Comparison of ENCODE assay signal across 12 cellular contexts in the genomic region with DNA sequence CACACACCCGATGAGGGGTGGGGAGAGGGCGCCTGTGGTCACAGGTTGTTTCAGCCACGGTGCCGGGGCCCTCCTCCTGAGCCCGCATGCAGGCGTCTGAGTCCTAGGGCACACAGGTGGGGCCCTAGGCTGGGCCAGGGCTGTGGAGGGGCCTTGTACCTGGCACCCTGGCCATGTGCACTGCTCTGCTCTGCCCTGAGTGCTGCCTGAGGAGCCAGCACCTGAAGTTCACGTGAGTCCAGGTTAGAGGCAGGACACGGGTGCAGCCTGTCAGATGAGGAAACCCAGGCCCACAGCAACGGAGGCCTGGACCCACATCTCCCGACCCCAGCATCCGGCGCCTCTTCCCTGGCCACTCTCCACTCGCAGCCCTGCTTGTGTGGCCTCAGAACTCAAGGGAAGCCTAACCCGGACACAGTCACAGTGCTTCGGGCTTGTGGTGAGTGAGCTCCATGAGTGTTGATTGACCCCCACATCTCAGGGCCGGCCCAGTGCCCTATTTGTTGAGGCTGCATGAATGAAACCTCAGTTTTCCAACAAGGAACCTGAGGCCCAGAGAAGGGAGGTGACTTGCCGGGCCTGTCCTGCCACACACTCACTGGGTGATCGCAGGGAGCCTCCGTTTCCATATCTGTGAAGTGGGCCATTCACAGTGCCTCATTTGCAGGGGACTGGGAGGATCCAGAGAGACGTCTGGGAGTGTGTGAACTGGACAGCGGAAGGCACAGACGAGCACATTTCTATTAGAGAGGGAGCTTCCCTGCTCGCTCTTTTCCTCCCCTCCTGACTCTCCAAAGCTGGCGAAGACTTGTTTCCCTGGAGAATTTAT. TPM values are rescaled to one million over a fixed set of nuclear protein-coding genes. Genes with fewer than 3 reads are reported as not detected.
DNase-seq lines count a peak whose midpoint lies in the region; ATAC-seq and TF ChIP-seq lines count a peak whose summit lies in the region.
"Had no signal": no experiment of that assay in that cellular context is flagged by ENCODE, and none has a peak within 500 bp of the region (broad histone marks: within the 10 kb centered on the region; RNA-seq: fewer than 3 reads in every experiment).

No MANE protein-coding gene starts in this region.

- no peaks in the 10 kb centered on the region for H3K9me2 ChIP-seq in PC-3 (replicated peaks; ENCODE audit: low read length)

- no peaks in the 10 kb centered on the region for H3K9me3 Mint-ChIP-seq in CD14-positive monocyte

- POLR2A ChIA-PET in PC-3 (lab: Charles Lee; ENCODE audit: unreplicated experiment) = interaction anchor here (0.7 kb wide), 1 partner anchor 19 kb away, joined by 3 read pairs; no protein-coding TSS in a partner anchor

- H3K9me3 ChIP-seq in PC-3 (ENCODE audit: low read length) (no peaks in the 10 kb centered on the region), heart left ventricle (no peaks in the 10 kb centered on the region)
- H3K9me3 ChIP-seq: BLaER1, pancreas had no signal

- H3K36me3 Mint-ChIP-seq in CD14-positive monocyte = peaks cover 58 to 63% of the 10 kb centered on the region in 2 donors

- no peak overlapping the region for H3K4me3 ChIP-seq in PC-3 (ENCODE audit: low read length)
- H3K4me3 ChIP-seq in heart left ventricle = no peak overlapping the region
- H3K4me3 ChIP-seq: BLaER1, pancreas had no signal

- H3K27ac ChIP-seq in PC-3 (ENCODE audit: low read length) (no peak overlapping the region), heart left ventricle (peak overlapping the region in 2 of 12 donors; percentile 33 to 83)
- H3K27ac ChIP-seq: BLaER1, pancreas had no signal

- no peaks in the 10 kb centered on the region for H3K4me1 ChIP-seq in PC-3 (ENCODE audit: insufficient read depth, low read length)
- H3K4me1 ChIP-seq in heart left ventricle = peaks cover 8 to 52% (median 30%) of the 10 kb centered on the region in 12 donors
- H3K4me1 ChIP-seq: pancreas had no signal

- no peak overlapping the region for H3K4me3 Mint-ChIP-seq in CD14-positive monocyte

- H3K27me3 Mint-ChIP-seq in CD14-positive monocyte (ENCODE audit: low read depth in 3 of 3) = peaks cover 1 to 8% (median 2%) of the 10 kb centered on the region in 3 donors

- H3K9ac ChIP-seq in PC-3 (ENCODE audit: low read length) = no peak overlapping the region
- H3K9ac ChIP-seq: BLaER1 had no signal

- no peak overlapping the region for H3K4me2 ChIP-seq in PC-3 (ENCODE audit: low read length)

- no peak overlapping the region for H2AFZ ChIP-seq in PC-3 (ENCODE audit: low read length)

- no peaks in the 10 kb centered on the region for H3K79me2 ChIP-seq in PC-3 (ENCODE audit: low read length)

- H3K27me3 ChIP-seq in PC-3 (ENCODE audit: low read length) = no peaks in the 10 kb centered on the region
- no peaks in the 10 kb centered on the region for H3K27me3 ChIP-seq in heart left ventricle
- H3K27me3 ChIP-seq: BLaER1, pancreas had no signal

- DNase-seq in CD14-positive monocyte (ENCODE audit: low spot score) (peak; percentile 40), PC-3 (no peak), heart left ventricle (peak in 4 of 5 donors; percentile 6 to 55 (median 20)), posterior cingulate gyrus (peak in 6 of 10 donors; percentile 7 to 75 (median 14)), nucleus accumbens (lab: John Stamatoyannopoulos, UW) (no peak), NCI-H2171 (lab: John Stamatoyannopoulos, UW) (no peak), epidermal melanocyte (ENCODE audit: insufficient read length, low spot score) (no peak)
- DNase-seq: NCI-H1417 treated with DMSO at 0.1 percent for 48 hours, SW 1271 had no signal

- ATAC-seq in PC-3 = peak; percentile 19
- ATAC-seq in heart left ventricle = no peak
- ATAC-seq in GM19328 (IDR thresholded peaks at IDR 0.05; ENCODE audit: unreplicated experiment) = no peak
- ATAC-seq: pancreas had no signal

- no peaks in the 10 kb centered on the region for H3K36me3 ChIP-seq in PC-3 (ENCODE audit: low read depth, low read length)
- peaks cover 0 to 61% (median 33%) of the 10 kb centered on the region in 9 donors for H3K36me3 ChIP-seq in heart left ventricle
- H3K36me3 ChIP-seq: pancreas had no signal

- peaks cover 8% of the 10 kb centered on the region for H3K4me1 Mint-ChIP-seq in CD14-positive monocyte

- CTCF ChIA-PET in PC-3 (lab: Charles Lee) = no interaction called here

- TF ChIP-seq POLR2A in heart left ventricle (IDR thresholded peaks at IDR 0.05) = no peak

- H3K27ac Mint-ChIP-seq in CD14-positive monocyte = no peak overlapping the region

- BruUV-seq in PC-3 (replicated peaks; lab: Mats Ljungman, UMichigan) = no TSS peak

- WGBS in heart left ventricle, 4 donors = 70 to 81% (median 77%) methylated on average over 17 to 24 of the region's 24 CpGs

- intact Hi-C loops in CD14-positive monocyte (cut with micrococcal nuclease) (no loop called here), PC-3 (cut with micrococcal nuclease) (no loop called here), heart left ventricle (cut with DNase I) (loop anchor here in 1 of 10 donors (10.0 kb wide), 1 partner anchor 58 kb away; a partner anchor contains a TSS), posterior cingulate gyrus (cut with DNase I) (no loop called here)

- TF ChIP-seq CTCF in CD14-positive monocyte (IDR thresholded peaks at IDR 0.05) (no peak), PC-3 (conservative IDR thresholded peaks at IDR 0.05; ENCODE audit: low read depth, low read length) (no peak), heart left ventricle (IDR thresholded peaks at IDR 0.05) (no peak)

- H4K20me1 ChIP-seq in PC-3 (ENCODE audit: low read length) = no peaks in the 10 kb centered on the region
- H4K20me1 ChIP-seq: BLaER1 had no signal

- H3F3A ChIP-seq in PC-3 (ENCODE audit: low read length, unreplicated experiment) = no peaks in the 10 kb centered on the region

RNA-seq across cellular contexts. Expression of a gene that starts 39.6 kb away (rescaled TPM):
- polyA plus RNA-seq in CD14-positive monocyte (10 to 100 TPM; 36.6 to 52.3 TPM), heart left ventricle (100 to 1,000 TPM in 1 of 2 donors, 10 to 100 TPM in 1; 82.8 to 193 TPM)
- total RNA-seq in PC-3 (2014; rRNA removed) (381 and 472 TPM in 2 replicates), heart left ventricle (100 to 1,000 TPM in 8 of 9 donors, 10 to 100 TPM in 1; 86.3 to 180 (median 128) TPM)

RNA-seq across cellular contexts. Expression of a gene that starts 58.6 kb away (rescaled TPM):
- 1 to 10 TPM; 4.0 to 5.0 TPM for polyA plus RNA-seq in CD14-positive monocyte
- 32.9 and 40.7 TPM in 2 replicates for total RNA-seq in PC-3 (2014; rRNA removed)
- total RNA-seq in heart left ventricle = 100 to 1,000 TPM in 1 of 9 donors, 10 to 100 TPM in 8; 44.8 to 122 (median 51.9) TPM
- 10 to 100 TPM; 18.7 to 40.7 TPM for polyA plus RNA-seq in heart left ventricle

Comparison
In these comparisons a context has a peak if more than half of its experiments do, and no peak if none do; other contexts are left out.
1. DNase-seq: peak in CD14-positive monocyte (single experiment), heart left ventricle (4 of 5) and posterior cingulate gyrus (6 of 10); none in PC-3 (single experiment), nucleus accumbens (0 of 56), NCI-H2171 (single experiment) and epidermal melanocyte (single experiment).